21 cellular contexts compared by ENCODE assay signal in genomic region chr7:82745117-82745516, GRCh38.
DNase-seq lines count a peak whose midpoint lies in the region; ATAC-seq and TF ChIP-seq lines count a peak whose summit lies in the region.
"Had no signal": no experiment of that assay in that cellular context is flagged by ENCODE, and none has a peak within 500 bp of the region (broad histone marks: within the 10 kb centered on the region; RNA-seq: fewer than 3 reads in every experiment).

No MANE protein-coding gene starts in this region.

- no peak overlapping the region for H3K18ac ChIP-seq in IMR-90 (ENCODE audit: low read depth, low read length)
- H3K18ac ChIP-seq in mesendoderm (ENCODE audit: low read length), result no peak overlapping the region

- H3K27me3 ChIP-seq in IMR-90 (ENCODE audit: control insufficient read depth, insufficient read depth, low read length), result no peaks in the 10 kb centered on the region
- H3K27me3 ChIP-seq in mesendoderm (ENCODE audit: insufficient read depth, low read length, poor library complexity), result no peaks in the 10 kb centered on the region
- H3K27me3 ChIP-seq in aorta (ENCODE audit: control insufficient read depth in 1 of 2, insufficient read depth in 2 of 2, low read length in 1 of 2), result no peaks in the 10 kb centered on the region
- H3K27me3 ChIP-seq: heart right ventricle, right atrium auricular region, tibial nerve had no signal

- WGBS in IMR-90 (ENCODE audit: extremely low coverage in 2 of 2, insufficient read length in 1 of 2), 2 experiments, result 100% methylated on average over 1 of the region's 2 CpGs; no CpG with 5 or more reads in 1 of the 2 experiments
- no CpG with 5 or more reads among the region's 2 CpGs for WGBS in mesendoderm (ENCODE audit: extremely low coverage, insufficient coverage, low lambda C conversion rate)
- WGBS in aorta, 2 donors, result 46 to 50% methylated on average over 2 of the region's 2 CpGs

- BruUV-seq in IMR-90 (replicated peaks; lab: Mats Ljungman, UMichigan), result no TSS peak

- H3K36me3 ChIP-seq in IMR-90 (ENCODE audit: control insufficient read depth, insufficient read depth, low read length), result no peaks in the 10 kb centered on the region
- no peaks in the 10 kb centered on the region for H3K36me3 ChIP-seq in mesendoderm (ENCODE audit: control insufficient read depth, insufficient read depth, low read length)
- H3K36me3 ChIP-seq in aorta (ENCODE audit: control insufficient read depth in 1 of 2, insufficient read depth in 2 of 2, low read length in 1 of 2), result no peaks in the 10 kb centered on the region
- H3K36me3 ChIP-seq: heart right ventricle, right atrium auricular region, tibial nerve had no signal

- H3K4me3 ChIP-seq in IMR-90 (ENCODE audit: insufficient read depth, low read depth, low read length) (no peak overlapping the region), astrocyte of the spinal cord (ENCODE audit: low read depth, low read length) (no peak overlapping the region), mesendoderm (ENCODE audit: low read length) (no peak overlapping the region), aorta (ENCODE audit: low read length in 2 of 2) (no peak overlapping the region)
- H3K4me3 ChIP-seq: A549, heart right ventricle, right atrium auricular region, tibial nerve had no signal

- no peak overlapping the region for H3K56ac ChIP-seq in IMR-90 (ENCODE audit: extremely low read depth, insufficient read depth, low read length)
- no peak overlapping the region for H3K56ac ChIP-seq in mesendoderm (ENCODE audit: low read length)

- no peak for TF ChIP-seq RAD21 in IMR-90 (IDR thresholded peaks at IDR 0.05; ENCODE audit: low read length)

- ATAC-seq in IMR-90 (ENCODE audit: low read depth) (peak; percentile 69), aorta (ENCODE audit: low FRiP score) (no peak)
- ATAC-seq: A549, heart right ventricle had no signal

- no peak overlapping the region for H2BK5ac ChIP-seq in IMR-90 (ENCODE audit: low read depth, low read length, poor library complexity, severe bottlenecking)
- no peak overlapping the region for H2BK5ac ChIP-seq in mesendoderm (ENCODE audit: low read length)

- H3K23ac ChIP-seq in IMR-90 (ENCODE audit: low read depth, low read length), result no peak overlapping the region
- no peak overlapping the region for H3K23ac ChIP-seq in mesendoderm (ENCODE audit: low read length)

- H3K79me2 ChIP-seq in mesendoderm (ENCODE audit: control insufficient read depth, insufficient read depth, low read length), result no peaks in the 10 kb centered on the region

- H4K5ac ChIP-seq in IMR-90 (ENCODE audit: low read depth, low read length), result no peak overlapping the region
- no peak overlapping the region for H4K5ac ChIP-seq in mesendoderm (ENCODE audit: low read length)

- H2AK5ac ChIP-seq in IMR-90 (ENCODE audit: low read depth, low read length) (no peak overlapping the region), mesendoderm (ENCODE audit: low read length) (no peak overlapping the region)

- no peaks in the 10 kb centered on the region for H3K9me3 ChIP-seq in IMR-90 (ENCODE audit: control insufficient read depth, insufficient read depth, low read length)
- H3K9me3 ChIP-seq in aorta (ENCODE audit: control insufficient read depth, low read length), result peaks cover 1% of the 10 kb centered on the region
- H3K9me3 ChIP-seq: A549, heart right ventricle, right atrium auricular region, tibial nerve had no signal

- H2BK15ac ChIP-seq in IMR-90 (ENCODE audit: low read depth, low read length) (no peak overlapping the region), mesendoderm (replicated peaks; ENCODE audit: low read depth) (no peak overlapping the region)

- H4K8ac ChIP-seq in IMR-90 (ENCODE audit: low read depth in 2 of 2, low read length in 2 of 2) (no peak overlapping the region), mesendoderm (ENCODE audit: low read depth, low read length) (no peak overlapping the region)

- intact Hi-C loops in IMR-90 (cut with micrococcal nuclease) (no loop called here), aorta (cut with DNase I) (no loop called here)

- no peak overlapping the region for H3K27ac ChIP-seq in IMR-90 (ENCODE audit: insufficient read depth, low read length)
- H3K27ac ChIP-seq in mesendoderm (ENCODE audit: low read depth, low read length), result no peak overlapping the region
- H3K27ac ChIP-seq in aorta (ENCODE audit: low read depth in 1 of 2, low read length in 2 of 2), result no peak overlapping the region
- H3K27ac ChIP-seq: A549, heart right ventricle, right atrium auricular region, tibial nerve had no signal

- peak overlapping the region; percentile 1; the same call in 1 of the 2 replicates for H3K4ac ChIP-seq in IMR-90 (ENCODE audit: low read depth, low read length)
- no peak overlapping the region for H3K4ac ChIP-seq in mesendoderm (ENCODE audit: low read depth, low read length)

- H3K14ac ChIP-seq in IMR-90 (replicated peaks; ENCODE audit: low read depth, low read length), result no peak overlapping the region

- H3K4me2 ChIP-seq in IMR-90 (ENCODE audit: low read depth, low read length), result no peak overlapping the region
- H3K4me2 ChIP-seq in mesendoderm (ENCODE audit: low read length), result no peak overlapping the region
- H3K4me2 ChIP-seq: A549 had no signal

- no peaks in the 10 kb centered on the region for H4K20me1 ChIP-seq in IMR-90 (ENCODE audit: insufficient read depth, low read length)

- TF ChIP-seq CTCF in IMR-90 (conservative IDR thresholded peaks at IDR 0.05; ENCODE audit: low read depth, low read length) (no peak), astrocyte of the spinal cord (IDR thresholded peaks at IDR 0.05; ENCODE audit: low read depth, low read length) (no peak)

- no peak overlapping the region for H2BK20ac ChIP-seq in IMR-90 (ENCODE audit: low read depth, low read length)

- H3K4me1 ChIP-seq in IMR-90 (ENCODE audit: control insufficient read depth, insufficient read depth, low read length) (peaks cover 4% of the 10 kb centered on the region; the same call in 1 of the 2 replicates), mesendoderm (ENCODE audit: control insufficient read depth, low read depth, low read length) (peaks cover 10% of the 10 kb centered on the region), aorta (ENCODE audit: control insufficient read depth in 1 of 2, insufficient read depth in 2 of 2, low read length in 2 of 2) (no peaks in the 10 kb centered on the region)
- H3K4me1 ChIP-seq: A549, heart right ventricle, right atrium auricular region, tibial nerve had no signal

- H3K9me1 ChIP-seq in IMR-90 (ENCODE audit: insufficient read depth, low read length), result no peaks in the 10 kb centered on the region

- H2BK120ac ChIP-seq in IMR-90 (ENCODE audit: low read depth, low read length) (no peak overlapping the region), mesendoderm (ENCODE audit: low read depth, low read length) (no peak overlapping the region)

- CTCF ChIA-PET in IMR-90 (lab: Yijun Ruan, JAX), result no interaction called here

- H3K79me1 ChIP-seq in IMR-90 (ENCODE audit: low read depth in 1 of 2, low read length in 2 of 2), result no peaks in the 10 kb centered on the region
- H3K79me1 ChIP-seq in mesendoderm (ENCODE audit: low read length), result no peaks in the 10 kb centered on the region

- no peak overlapping the region for H2AK9ac ChIP-seq in IMR-90 (replicated peaks; ENCODE audit: low read depth, low read length, poor library complexity)

- POLR2A ChIA-PET in IMR-90 (lab: Charles Lee; ENCODE audit: unreplicated experiment), result no interaction called here

- H4K91ac ChIP-seq in IMR-90 (ENCODE audit: insufficient read depth, low read depth, low read length), result no peak overlapping the region

- no peak overlapping the region for H3K9ac ChIP-seq in IMR-90 (ENCODE audit: low read depth, low read length)
- no peak overlapping the region for H3K9ac ChIP-seq in mesendoderm (ENCODE audit: low read length)

- dilution Hi-C loops in IMR-90 (cut with HindIII; ENCODE audit: low sequenced_read_pairs, unreplicated experiment), result no loop called here

- TF ChIP-seq POLR2A in IMR-90 (IDR thresholded peaks at IDR 0.05; ENCODE audit: low read depth, low read length), result no peak

- no peak overlapping the region for H2AFZ ChIP-seq in IMR-90 (replicated peaks; ENCODE audit: low read length, poor library complexity)

- in situ Hi-C loops in IMR-90 (cut with MboI; ENCODE audit: low sequenced_read_pairs), result no loop called here
- in situ Hi-C loops in astrocyte of the spinal cord (cut with HindIII; ENCODE audit: low sequenced_read_pairs), result no loop called here

- DNase-seq in AG08395 (ENCODE audit: low spot score), result peak; percentile 45
- DNase-seq in IMR-90, result peak; percentile 8
- DNase-seq in astrocyte of the spinal cord (ENCODE audit: low read depth, low spot score), result peak; percentile 13
- DNase-seq in mesendoderm, result peak; percentile 85
- DNase-seq in NCI-H526 treated with DMSO at 0.1 percent for 48 hours (lab: John Stamatoyannopoulos, UW), result no peak
- no peak for DNase-seq in MV-4-11 (lab: John Stamatoyannopoulos, UW)
- DNase-seq in aorta, result no peak
- DNase-seq in DMS53 (lab: John Stamatoyannopoulos, UW), result no peak
- DNase-seq: activated CD4-positive, alpha-beta T cell treated with anti-CD3 and anti-CD28 coated beads for 1 hour; CD4-positive, CD25-positive, alpha-beta regulatory T cell; DMS79 treated with DMSO at 0.1 percent for 48 hours; effector memory CD4-positive, alpha-beta T cell; H7; heart right ventricle; KG1; NCI-H1417; NCI-H2171 treated with DMSO at 0.1 percent for 48 hours; stimulated activated naive CD4-positive, alpha-beta T cell treated with Interleukin-2 at 50 U/mL for 16 hours had no signal

TF ChIP-seq in IMR-90, 13 proteins besides CTCF, POLR2A, EP300 and RAD21 (continues in another document):
- no peak for TF ChIP-seq FOS (IDR thresholded peaks at IDR 0.05; ENCODE audit: low read depth, low read length)
- TF ChIP-seq, protein P1, sequence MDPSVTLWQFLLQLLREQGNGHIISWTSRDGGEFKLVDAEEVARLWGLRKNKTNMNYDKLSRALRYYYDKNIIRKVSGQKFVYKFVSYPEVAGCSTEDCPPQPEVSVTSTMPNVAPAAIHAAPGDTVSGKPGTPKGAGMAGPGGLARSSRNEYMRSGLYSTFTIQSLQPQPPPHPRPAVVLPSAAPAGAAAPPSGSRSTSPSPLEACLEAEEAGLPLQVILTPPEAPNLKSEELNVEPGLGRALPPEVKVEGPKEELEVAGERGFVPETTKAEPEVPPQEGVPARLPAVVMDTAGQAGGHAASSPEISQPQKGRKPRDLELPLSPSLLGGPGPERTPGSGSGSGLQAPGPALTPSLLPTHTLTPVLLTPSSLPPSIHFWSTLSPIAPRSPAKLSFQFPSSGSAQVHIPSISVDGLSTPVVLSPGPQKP (IDR thresholded peaks at IDR 0.05; ENCODE audit: borderline replicate concordance, low read depth, low read length), result no peak
- TF ChIP-seq USF2 (IDR thresholded peaks at IDR 0.05; ENCODE audit: low read depth, low read length), result no peak
- TF ChIP-seq RCOR1 (IDR thresholded peaks at IDR 0.05; ENCODE audit: insufficient replicate concordance, low read length), result no peak
- TF ChIP-seq CEBPB (IDR thresholded peaks at IDR 0.05; ENCODE audit: low read depth, low read length), result no peak

Comparison
In these comparisons a context has a peak if more than half of its experiments do, and no peak if none do; other contexts are left out.
1. DNase-seq: peak in AG08395 (single experiment), IMR-90 (single experiment), astrocyte of the spinal cord (single experiment) and mesendoderm (single experiment); none in NCI-H526 treated with DMSO at 0.1 percent for 48 hours (single experiment), MV-4-11 (single experiment), aorta (0 of 2) and DMS53 (single experiment).